In the genomic region with DNA sequence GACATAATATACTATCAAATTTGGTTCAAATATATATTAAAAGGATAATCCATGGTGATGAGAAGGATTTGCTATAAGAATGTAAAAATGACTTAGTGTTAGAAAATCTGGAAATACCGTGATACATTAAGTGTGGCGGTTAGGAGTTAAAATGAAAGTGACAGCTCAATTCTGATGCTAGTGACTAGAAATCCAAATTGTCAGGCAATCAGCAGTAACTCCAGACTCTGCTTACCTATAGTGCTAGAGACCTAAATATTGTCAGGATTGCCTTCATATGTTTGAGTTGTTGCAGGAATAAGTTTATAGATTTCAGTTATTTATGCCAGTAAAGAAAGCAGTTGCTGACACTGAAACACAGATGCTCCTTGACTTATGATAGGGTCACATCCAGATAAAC, we compare ENCODE assay signal across 27 cellular contexts.
"Had no signal": no experiment of that assay in that cellular context is flagged by ENCODE, and none has a peak within 500 bp of the region (broad histone marks: within the 10 kb centered on the region; RNA-seq: fewer than 3 reads in every experiment).

No MANE protein-coding gene starts in this region.

- H3K27me3 ChIP-seq: SJCRH30 had no signal

- ATAC-seq: Panc1, Right ventricle myocardium inferior, T-cell had no signal

- DNase-seq: MM.1S, NCI-H1048, NCI-H1092 treated with DMSO at 0.1 percent for 48 hours, NCI-H1436, NCI-H146, NCI-H1694, NCI-H187, NCI-H1930, NCI-H2029 treated with DMSO at 0.1 percent for 48 hours, NCI-H2081 treated with DMSO at 0.1 percent for 48 hours, NCI-H2107, NCI-H2171, NCI-H226, NCI-H446 treated with DMSO at 0.1 percent for 48 hours, NCI-H510A, NCI-H526, NCI-H69, NCI-H748 treated with DMSO at 0.1 percent for 48 hours, PC-9, SHP77, SIG-M5, SJCRH30, T-cell had no signal

- H3K4me1 ChIP-seq: SJCRH30 had no signal

- H3K27ac ChIP-seq: PC-9, RWPE1, SJCRH30, SK-N-MC had no signal

- H3K9me3 ChIP-seq: SJCRH30 had no signal

- H3K36me3 ChIP-seq: SJCRH30 had no signal

- H3K4me3 ChIP-seq: PC-9, SJCRH30, SK-N-MC had no signal
